ENCODE assay signal across 1 cellular context in the genomic region with DNA sequence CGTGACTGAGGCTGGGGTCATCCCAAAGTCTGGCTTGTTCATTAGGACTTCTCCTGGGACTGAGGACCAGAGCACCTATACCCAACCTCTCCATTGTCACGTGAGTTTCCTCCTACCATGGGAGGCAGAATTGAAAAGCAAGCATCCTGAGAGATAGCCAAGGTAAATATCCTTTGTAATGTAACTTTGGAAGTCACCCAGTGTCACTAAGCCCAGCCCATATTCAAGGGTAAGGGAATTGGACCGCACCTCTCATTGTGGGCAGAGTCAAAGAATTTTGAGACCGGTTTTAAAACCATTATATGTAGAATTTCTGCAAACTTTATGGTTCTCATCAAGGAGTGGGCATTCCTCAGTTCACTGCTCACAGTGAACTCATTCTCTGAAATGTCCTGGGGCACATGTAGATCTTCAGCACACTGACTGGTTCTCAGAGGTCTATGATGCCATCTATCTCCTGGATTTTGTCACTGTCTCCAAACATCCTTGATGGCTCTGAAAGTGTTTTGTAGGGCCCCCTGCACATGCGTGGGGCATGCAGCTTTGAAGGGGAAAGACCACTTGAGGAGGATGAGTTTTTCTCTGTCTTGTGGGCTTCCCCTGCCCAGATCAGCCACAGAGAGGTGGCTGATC.
TF ChIP-seq lines count a peak whose summit lies in the region.

No MANE protein-coding gene starts in this region.

TF ChIP-seq in A549, 52 proteins besides CTCF, POLR2A, EP300 and RAD21 (continued from another document):
- TF ChIP-seq, protein P1, sequence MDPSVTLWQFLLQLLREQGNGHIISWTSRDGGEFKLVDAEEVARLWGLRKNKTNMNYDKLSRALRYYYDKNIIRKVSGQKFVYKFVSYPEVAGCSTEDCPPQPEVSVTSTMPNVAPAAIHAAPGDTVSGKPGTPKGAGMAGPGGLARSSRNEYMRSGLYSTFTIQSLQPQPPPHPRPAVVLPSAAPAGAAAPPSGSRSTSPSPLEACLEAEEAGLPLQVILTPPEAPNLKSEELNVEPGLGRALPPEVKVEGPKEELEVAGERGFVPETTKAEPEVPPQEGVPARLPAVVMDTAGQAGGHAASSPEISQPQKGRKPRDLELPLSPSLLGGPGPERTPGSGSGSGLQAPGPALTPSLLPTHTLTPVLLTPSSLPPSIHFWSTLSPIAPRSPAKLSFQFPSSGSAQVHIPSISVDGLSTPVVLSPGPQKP (IDR thresholded peaks at IDR 0.05; ENCODE audit: low read depth, low read length), result no peak
- no peak for TF ChIP-seq EHF (CRISPR knock-in tag; IDR thresholded peaks at IDR 0.05)
- TF ChIP-seq ZFP36 (IDR thresholded peaks at IDR 0.05; ENCODE audit: borderline replicate concordance, partially characterized antibody), result no peak
- TF ChIP-seq HOXB5 (CRISPR knock-in tag; IDR thresholded peaks at IDR 0.05), result no peak
- TF ChIP-seq NPAS2 (CRISPR knock-in tag; IDR thresholded peaks at IDR 0.05; ENCODE audit: borderline replicate concordance), result no peak
- TF ChIP-seq, protein P2, sequence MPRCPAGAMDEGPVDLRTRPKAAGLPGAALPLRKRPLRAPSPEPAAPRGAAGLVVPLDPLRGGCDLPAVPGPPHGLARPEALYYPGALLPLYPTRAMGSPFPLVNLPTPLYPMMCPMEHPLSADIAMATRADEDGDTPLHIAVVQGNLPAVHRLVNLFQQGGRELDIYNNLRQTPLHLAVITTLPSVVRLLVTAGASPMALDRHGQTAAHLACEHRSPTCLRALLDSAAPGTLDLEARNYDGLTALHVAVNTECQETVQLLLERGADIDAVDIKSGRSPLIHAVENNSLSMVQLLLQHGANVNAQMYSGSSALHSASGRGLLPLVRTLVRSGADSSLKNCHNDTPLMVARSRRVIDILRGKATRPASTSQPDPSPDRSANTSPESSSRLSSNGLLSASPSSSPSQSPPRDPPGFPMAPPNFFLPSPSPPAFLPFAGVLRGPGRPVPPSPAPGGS (IDR thresholded peaks at IDR 0.05), result no peak
- no peak for TF ChIP-seq HOXB13 (CRISPR knock-in tag; IDR thresholded peaks at IDR 0.05; ENCODE audit: low read depth)
TF ChIP-seq in A549: peak in this region for 0.
